In the genomic region with DNA sequence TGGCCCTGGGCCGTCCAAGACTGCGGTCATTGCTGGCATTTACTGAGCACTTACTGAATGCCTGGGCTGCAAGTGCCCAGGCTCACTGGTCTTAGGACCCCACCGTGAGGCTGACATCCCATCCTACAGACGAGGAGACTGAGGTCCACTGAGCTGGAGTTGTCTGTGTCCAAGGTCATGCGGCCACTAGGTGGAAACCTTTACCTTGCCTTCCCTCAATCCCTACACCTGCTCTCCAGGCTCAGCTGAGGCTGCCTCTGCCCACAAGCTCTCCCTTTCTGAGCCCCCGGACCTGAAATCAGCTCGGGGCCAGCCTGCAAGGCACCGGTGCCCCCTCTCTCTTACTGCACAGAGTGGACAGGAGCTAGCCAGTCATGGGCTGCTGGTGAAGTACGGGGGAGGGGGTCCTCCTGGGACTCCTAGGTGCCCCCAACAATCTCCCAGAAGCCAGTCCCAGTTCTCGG, we compare ENCODE assay signal across 8 cellular contexts. TPM values are rescaled to one million over a fixed set of nuclear protein-coding genes. Genes with fewer than 3 reads are reported as not detected.
DNase-seq lines count a peak whose midpoint lies in the region; ATAC-seq and TF ChIP-seq lines count a peak whose summit lies in the region.

No MANE protein-coding gene starts in this region.

- no peaks in the 10 kb centered on the region for H3K9me2 ChIP-seq in Loucy (replicated peaks; ENCODE audit: low read depth, low read length)

- intact Hi-C loops in lower lobe of right lung (cut with DNase I), result no loop called here

- H3K27ac Mint-ChIP-seq in central memory CD8-positive, alpha-beta T cell (ENCODE audit: low read depth), result no peak overlapping the region

- no peaks in the 10 kb centered on the region for H3F3A ChIP-seq in Loucy (ENCODE audit: low read depth)

- H3K4me3 Mint-ChIP-seq in central memory CD8-positive, alpha-beta T cell, result peak overlapping the region; percentile 44

- no peaks in the 10 kb centered on the region for H3K9me3 ChIP-seq in Loucy (ENCODE audit: insufficient read depth, low read depth, low read length)
- no peaks in the 10 kb centered on the region for H3K9me3 ChIP-seq in lower lobe of right lung
- H3K9me3 ChIP-seq in tibial nerve, result no peaks in the 10 kb centered on the region

- no peak overlapping the region for H2AFZ ChIP-seq in Loucy (ENCODE audit: low read length)

- H3K9ac ChIP-seq in Loucy (ENCODE audit: low read depth, low read length, poor library complexity, severe bottlenecking), result no peak overlapping the region

- no peaks in the 10 kb centered on the region for H3K9me3 Mint-ChIP-seq in central memory CD8-positive, alpha-beta T cell

- H3K4me1 Mint-ChIP-seq in central memory CD8-positive, alpha-beta T cell, result no peaks in the 10 kb centered on the region

- H3K79me2 ChIP-seq in Loucy (ENCODE audit: insufficient read depth, low read length), result no peaks in the 10 kb centered on the region

- TF ChIP-seq CTCF in Loucy (conservative IDR thresholded peaks at IDR 0.05; ENCODE audit: low read length) (peak; percentile 48), lower lobe of right lung (IDR thresholded peaks at IDR 0.05) (peak; percentile 54), tibial nerve (IDR thresholded peaks at IDR 0.05) (peak in 2 of 5 experiments; percentile 19 to 39)

- WGBS in tibial nerve, 2 donors, result 15 to 61% methylated on average over 4 to 9 of the region's 10 CpGs

- TF ChIP-seq POLR2A in tibial nerve (IDR thresholded peaks at IDR 0.05), result no peak

- no peak for TF ChIP-seq EP300 in tibial nerve (IDR thresholded peaks at IDR 0.05)

- no peak overlapping the region for H3K4me3 ChIP-seq in Loucy (ENCODE audit: low read length, poor library complexity, severe bottlenecking)
- H3K4me3 ChIP-seq in lower lobe of right lung, result no peak overlapping the region
- H3K4me3 ChIP-seq in tibial nerve, result no peak overlapping the region

- H3K27me3 ChIP-seq in Loucy (ENCODE audit: insufficient read depth, low read length, poor library complexity, severe bottlenecking) (no peaks in the 10 kb centered on the region), lower lobe of right lung (ENCODE audit: low read depth) (peaks cover 40% of the 10 kb centered on the region), tibial nerve (peaks cover 0 to 46% of the 10 kb centered on the region in 2 donors)

- H3K36me3 Mint-ChIP-seq in central memory CD8-positive, alpha-beta T cell (ENCODE audit: insufficient read depth), result peaks cover 1% of the 10 kb centered on the region

- H3K4me1 ChIP-seq in Loucy (ENCODE audit: insufficient read depth, low read length, poor library complexity, severe bottlenecking) (no peaks in the 10 kb centered on the region), lower lobe of right lung (peaks cover 13% of the 10 kb centered on the region), tibial nerve (peaks cover 0 to 37% (median 13%) of the 10 kb centered on the region in 4 donors)

- DNase-seq in NCI-H2227 (lab: John Stamatoyannopoulos, UW; ENCODE audit: unreplicated experiment) (peak; percentile 31), NCI-H2227 treated with DMSO at 0.1 percent for 48 hours (lab: John Stamatoyannopoulos, UW) (no peak), T-helper 1 cell (peak in 3 of 5 donors; percentile 39 to 64 (median 45)), lower lobe of right lung (no peak), tibial nerve (ENCODE audit: low spot score in 2 of 2) (no peak), NCI-H1048 (lab: John Stamatoyannopoulos, UW) (no peak)
- DNase-seq in central memory CD8-positive, alpha-beta T cell (ENCODE audit: low spot score in 2 of 2), result peak in 1 of 2 donors; percentile 29

- no peaks in the 10 kb centered on the region for H3K36me3 ChIP-seq in Loucy (ENCODE audit: insufficient read depth, low read length)
- no peaks in the 10 kb centered on the region for H3K36me3 ChIP-seq in lower lobe of right lung
- no peaks in the 10 kb centered on the region for H3K36me3 ChIP-seq in tibial nerve

- H3K4me2 ChIP-seq in Loucy (ENCODE audit: low read depth, low read length, poor library complexity, severe bottlenecking), result no peak overlapping the region

- ATAC-seq in central memory CD8-positive, alpha-beta T cell (replicated peaks; ENCODE audit: extremely low read depth, poor library complexity, severe bottlenecking), result peak; percentile 70
- ATAC-seq in lower lobe of right lung, result peak; percentile 75 to 82

- H3K27ac ChIP-seq in lower lobe of right lung (no peak overlapping the region), tibial nerve (no peak overlapping the region)

- H3K27me3 Mint-ChIP-seq in central memory CD8-positive, alpha-beta T cell, result peaks cover 35% of the 10 kb centered on the region

- no peaks in the 10 kb centered on the region for H4K20me1 ChIP-seq in Loucy (ENCODE audit: insufficient read depth, low read length, poor library complexity, severe bottlenecking)

RNA-seq across cellular contexts. Expression of a gene that starts 1.5 kb away (rescaled TPM):
- total RNA-seq in lower lobe of right lung, result 0.09 TPM
- under 1 TPM in 3 of 4 donors, not detected in 1; 0.20 to 0.63 (median 0.30) TPM for total RNA-seq in tibial nerve

RNA-seq across cellular contexts. Expression of a gene that starts 10.4 kb away (rescaled TPM):
- total RNA-seq in lower lobe of right lung (26.6 TPM), tibial nerve (10 to 100 TPM; 28.8 to 73.8 (median 43.8) TPM)

RNA-seq across cellular contexts. Expression of a gene that starts 15.8 kb away (rescaled TPM):
- total RNA-seq in lower lobe of right lung, result 7.8 TPM
- total RNA-seq in tibial nerve, result 100 to 1,000 TPM in 1 of 4 donors, 10 to 100 TPM in 3; 19.8 to 203 (median 24.4) TPM

RNA-seq across cellular contexts. Expression of a gene that starts 19.8 kb away (rescaled TPM):
- total RNA-seq in lower lobe of right lung, result 13.3 TPM
- 10 to 100 TPM; 13.1 to 27.0 (median 23.2) TPM for total RNA-seq in tibial nerve

RNA-seq across cellular contexts. Expression of a gene that starts 28.5 kb away (rescaled TPM):
- total RNA-seq in lower lobe of right lung (21.0 TPM), tibial nerve (10 to 100 TPM; 30.6 to 60.6 (median 45.2) TPM)

Comparison
In these comparisons a context has a peak if more than half of its experiments do, and no peak if none do; other contexts are left out.
1. DNase-seq: peak in NCI-H2227 (single experiment) and T-helper 1 cell (3 of 5); none in NCI-H2227 treated with DMSO at 0.1 percent for 48 hours (single experiment), lower lobe of right lung (single experiment), tibial nerve (0 of 2) and NCI-H1048 (single experiment).